34 cellular contexts compared by ENCODE assay signal in genomic region chr12:67141405-67142018, GRCh38.
A peak's percentile ranks its signal among the peaks of the same experiment; 100 is the strongest.
DNase-seq lines count a peak whose midpoint lies in the region; ATAC-seq and TF ChIP-seq lines count a peak whose summit lies in the region.
"Had no signal": no experiment of that assay in that cellular context is flagged by ENCODE, and none has a peak within 500 bp of the region (broad histone marks: within the 10 kb centered on the region; RNA-seq: fewer than 3 reads in every experiment).

No MANE protein-coding gene starts in this region.

- no peaks in the 10 kb centered on the region for H4K20me1 ChIP-seq in neural progenitor cell (ENCODE audit: low read depth)

- no peaks in the 10 kb centered on the region for H3K27me3 ChIP-seq in H7 (ENCODE audit: control insufficient read depth, insufficient read depth, low read length)
- no peaks in the 10 kb centered on the region for H3K27me3 ChIP-seq in neural progenitor cell
- H3K27me3 ChIP-seq in testis: no peaks in the 10 kb centered on the region
- H3K27me3 ChIP-seq: esophagus muscularis mucosa, sigmoid colon, suprapubic skin, upper lobe of right lung had no signal

- no peaks in the 10 kb centered on the region for H3K9me3 ChIP-seq in neural progenitor cell (ENCODE audit: low read depth)
- H3K9me3 ChIP-seq in testis: no peaks in the 10 kb centered on the region
- H3K9me3 ChIP-seq: esophagus muscularis mucosa, lower lobe of right lung, sigmoid colon, suprapubic skin, upper lobe of right lung had no signal

- H3K4me1 ChIP-seq in neural progenitor cell (peaks cover 13% of the 10 kb centered on the region), testis (no peaks in the 10 kb centered on the region)
- H3K4me1 ChIP-seq: esophagus muscularis mucosa, lower lobe of right lung, sigmoid colon, suprapubic skin, upper lobe of right lung had no signal

- 83 to 92% methylated on average over 1 of the region's 1 CpG for WGBS in testis, 2 donors

- no peak overlapping the region for H3K9ac ChIP-seq in neural progenitor cell

- H3K36me3 ChIP-seq in H7 (replicated peaks; ENCODE audit: control insufficient read depth, insufficient read depth, low read length) (no peaks in the 10 kb centered on the region), neural progenitor cell (no peaks in the 10 kb centered on the region), testis (ENCODE audit: low read depth, missing control alignments) (no peaks in the 10 kb centered on the region)
- H3K36me3 ChIP-seq: esophagus muscularis mucosa, lower lobe of right lung, sigmoid colon, suprapubic skin, upper lobe of right lung had no signal

- no peak overlapping the region for H3K4me3 Mint-ChIP-seq in activated CD4-positive, alpha-beta T cell treated with anti-CD3 and anti-CD28 coated beads for 36 hours
- H3K4me3 Mint-ChIP-seq in activated CD4-positive, alpha-beta T cell treated with anti-CD3 and anti-CD28 coated beads, Interleukin-2, amount 10 ng/mL, durations not matched to agents 24 days and 14 days: no peak overlapping the region
- no peak overlapping the region for H3K4me3 Mint-ChIP-seq in neural progenitor cell
- H3K4me3 Mint-ChIP-seq: brain; CD4-positive, CD25-positive, alpha-beta regulatory T cell; naive thymus-derived CD4-positive, alpha-beta T cell; stimulated activated naive B cell treated with anti-CD40 and anti-IgM and Interleukin-4, amounts not matched to agents 10 μg/mL and 1 μg/mL and 100 μg/mL, for 72 hours; T-helper 17 cell had no signal

- peak overlapping the region; percentile 84 for H2AFZ ChIP-seq in neural progenitor cell (replicated peaks)

- POLR2A ChIA-PET in activated CD4-positive, alpha-beta T cell treated with anti-CD3 and anti-CD28 coated beads for 36 hours (lab: Charles Lee): no interaction called here

- no peak overlapping the region for H3K27ac ChIP-seq in neural progenitor cell
- no peak overlapping the region for H3K27ac ChIP-seq in testis
- H3K27ac ChIP-seq: esophagus muscularis mucosa, lower lobe of right lung, sigmoid colon, suprapubic skin, upper lobe of right lung had no signal

- CTCF ChIA-PET in activated CD4-positive, alpha-beta T cell treated with anti-CD3 and anti-CD28 coated beads for 36 hours (lab: Charles Lee): interaction anchor here (0.8 to 1.7 kb wide), 4 partner anchors 17 to 115 kb away, joined by 3 to 4 read pairs (median 4); no protein-coding TSS in a partner anchor

- DNase-seq in activated CD4-positive, alpha-beta T cell treated with anti-CD3 and anti-CD28 coated beads for 36 hours: peak; percentile 49
- no peak for DNase-seq in activated CD4-positive, alpha-beta T cell treated with anti-CD3 and anti-CD28 coated beads, Interleukin-2, amount 10 ng/mL, durations not matched to agents 24 days and 14 days
- DNase-seq in H7 (peak; percentile 4), NCI-H69 (lab: John Stamatoyannopoulos, UW) (peak; percentile 5), neural progenitor cell (ENCODE audit: low spot score) (peak; percentile 28), KBM-7 (no peak), testis (no peak), cortex of kidney (lab: John Stamatoyannopoulos, UW) (no peak)
- DNase-seq: activated CD4-positive, CD25-positive, alpha-beta regulatory T cell treated with anti-CD3 and anti-CD28 coated beads, Interleukin-2, amount 50 U/mL, for 72 hours; activated naive CD4-positive, alpha-beta T cell; amniotic stem cell; Calu3; CD4-positive, CD25-positive, alpha-beta regulatory T cell; cerebellar nuclear complex; DND-41; foreskin fibroblast; GF-D8; lower lobe of right lung; naive thymus-derived CD4-positive, alpha-beta T cell; NCI-H1092; NCI-H1694 treated with DMSO at 0.1 percent for 48 hours; NCI-H345; nucleus accumbens; Right ventricle myocardium superior; sigmoid colon; stimulated activated CD4-positive, alpha-beta T cell treated with anti-CD3 and anti-CD28 coated beads, Interleukin-12 subunit alpha, Interleukin-12 subunit beta, amount 100 ng/mL, for 4 hours; stimulated activated naive B cell treated with anti-CD40 and anti-IgM and Interleukin-4, amounts not matched to agents 10 μg/mL and 1 μg/mL and 100 μg/mL, for 72 hours; T-helper 17 cell; upper lobe of right lung had no signal

- ATAC-seq in activated CD4-positive, alpha-beta T cell treated with anti-CD3 and anti-CD28 coated beads for 36 hours: peak; percentile 99
- ATAC-seq: lower lobe of right lung; naive thymus-derived CD4-positive, alpha-beta T cell; Panc1; SK-N-SH treated with all-trans-retinoic acid at 6 μM for 48 hours; stimulated activated naive B cell treated with anti-CD40 and anti-IgM and Interleukin-4, amounts not matched to agents 10 μg/mL and 1 μg/mL and 100 μg/mL, for 72 hours; T-helper 17 cell; upper lobe of right lung had no signal

- intact Hi-C loops in activated CD4-positive, alpha-beta T cell treated with anti-CD3 and anti-CD28 coated beads for 36 hours (cut with DNase I, micrococcal nuclease): loop anchor here in 1 of 2 experiments (5.0 kb wide), 1 partner anchor 114 kb away; no protein-coding TSS in a partner anchor
- intact Hi-C loops in activated CD4-positive, alpha-beta T cell treated with anti-CD3 and anti-CD28 coated beads, Interleukin-2, amount 10 ng/mL, durations not matched to agents 24 days and 14 days (cut with micrococcal nuclease): no loop called here
- intact Hi-C loops in testis (cut with DNase I; ENCODE audit: low total_unique reads): no loop called here

- in situ Hi-C loops in KBM-7 (cut with MboI; ENCODE audit: low pct_unique_long_range_greater_than_20kb, low sequenced_read_pairs): no loop called here

- H3K4me3 ChIP-seq in H7 (ENCODE audit: insufficient read depth, low read depth, low read length) (no peak overlapping the region), neural progenitor cell (no peak overlapping the region), testis (no peak overlapping the region)
- H3K4me3 ChIP-seq: esophagus muscularis mucosa, lower lobe of right lung, sigmoid colon, suprapubic skin, upper lobe of right lung had no signal

- H3F3A ChIP-seq in neural progenitor cell (ENCODE audit: low read depth): no peaks in the 10 kb centered on the region

- no peak overlapping the region for H3K27ac Mint-ChIP-seq in activated CD4-positive, alpha-beta T cell treated with anti-CD3 and anti-CD28 coated beads for 36 hours
- H3K27ac Mint-ChIP-seq in activated CD4-positive, alpha-beta T cell treated with anti-CD3 and anti-CD28 coated beads, Interleukin-2, amount 10 ng/mL, durations not matched to agents 24 days and 14 days: no peak overlapping the region
- H3K27ac Mint-ChIP-seq in neural progenitor cell: no peak overlapping the region
- H3K27ac Mint-ChIP-seq: brain; naive thymus-derived CD4-positive, alpha-beta T cell; stimulated activated naive B cell treated with anti-CD40 and anti-IgM and Interleukin-4, amounts not matched to agents 10 μg/mL and 1 μg/mL and 100 μg/mL, for 72 hours; T-helper 17 cell had no signal

- no peaks in the 10 kb centered on the region for H3K36me3 Mint-ChIP-seq in activated CD4-positive, alpha-beta T cell treated with anti-CD3 and anti-CD28 coated beads for 36 hours (ENCODE audit: low read depth)
- H3K36me3 Mint-ChIP-seq in activated CD4-positive, alpha-beta T cell treated with anti-CD3 and anti-CD28 coated beads, Interleukin-2, amount 10 ng/mL, durations not matched to agents 24 days and 14 days (ENCODE audit: low read depth): no peaks in the 10 kb centered on the region
- H3K36me3 Mint-ChIP-seq in neural progenitor cell: no peaks in the 10 kb centered on the region
- H3K36me3 Mint-ChIP-seq: brain; CD4-positive, CD25-positive, alpha-beta regulatory T cell; stimulated activated naive B cell treated with anti-CD40 and anti-IgM and Interleukin-4, amounts not matched to agents 10 μg/mL and 1 μg/mL and 100 μg/mL, for 72 hours had no signal

- H3K4me2 ChIP-seq in neural progenitor cell: peak overlapping the region; percentile 24

- TF ChIP-seq CTCF in neural progenitor cell (IDR thresholded peaks at IDR 0.05) (no peak), testis (IDR thresholded peaks at IDR 0.05) (no peak)

- H3K9me3 Mint-ChIP-seq in activated CD4-positive, alpha-beta T cell treated with anti-CD3 and anti-CD28 coated beads for 36 hours (ENCODE audit: low read depth): no peaks in the 10 kb centered on the region
- H3K9me3 Mint-ChIP-seq in activated CD4-positive, alpha-beta T cell treated with anti-CD3 and anti-CD28 coated beads, Interleukin-2, amount 10 ng/mL, durations not matched to agents 24 days and 14 days: no peaks in the 10 kb centered on the region
- no peaks in the 10 kb centered on the region for H3K9me3 Mint-ChIP-seq in neural progenitor cell
- H3K9me3 Mint-ChIP-seq: brain; naive thymus-derived CD4-positive, alpha-beta T cell; stimulated activated naive B cell treated with anti-CD40 and anti-IgM and Interleukin-4, amounts not matched to agents 10 μg/mL and 1 μg/mL and 100 μg/mL, for 72 hours had no signal

- no peak for TF ChIP-seq POLR2A in testis (IDR thresholded peaks at IDR 0.05)

- peaks cover 7% of the 10 kb centered on the region for H3K4me1 Mint-ChIP-seq in activated CD4-positive, alpha-beta T cell treated with anti-CD3 and anti-CD28 coated beads for 36 hours
- H3K4me1 Mint-ChIP-seq in activated CD4-positive, alpha-beta T cell treated with anti-CD3 and anti-CD28 coated beads, Interleukin-2, amount 10 ng/mL, durations not matched to agents 24 days and 14 days: no peaks in the 10 kb centered on the region
- H3K4me1 Mint-ChIP-seq in neural progenitor cell: peaks cover 5% of the 10 kb centered on the region
- H3K4me1 Mint-ChIP-seq: brain; CD4-positive, CD25-positive, alpha-beta regulatory T cell; naive thymus-derived CD4-positive, alpha-beta T cell; stimulated activated naive B cell treated with anti-CD40 and anti-IgM and Interleukin-4, amounts not matched to agents 10 μg/mL and 1 μg/mL and 100 μg/mL, for 72 hours; T-helper 17 cell had no signal

- H3K79me2 ChIP-seq in neural progenitor cell (ENCODE audit: low read depth): no peaks in the 10 kb centered on the region

- peaks cover 12% of the 10 kb centered on the region for H3K27me3 Mint-ChIP-seq in activated CD4-positive, alpha-beta T cell treated with anti-CD3 and anti-CD28 coated beads for 36 hours
- H3K27me3 Mint-ChIP-seq in activated CD4-positive, alpha-beta T cell treated with anti-CD3 and anti-CD28 coated beads, Interleukin-2, amount 10 ng/mL, durations not matched to agents 24 days and 14 days: peaks cover 5% of the 10 kb centered on the region
- no peaks in the 10 kb centered on the region for H3K27me3 Mint-ChIP-seq in neural progenitor cell (ENCODE audit: insufficient read depth, low read depth)

Comparison
In these comparisons a context has a peak if more than half of its experiments do, and no peak if none do; other contexts are left out.
1. DNase-seq: peak in activated CD4-positive, alpha-beta T cell treated with anti-CD3 and anti-CD28 coated beads for 36 hours (single experiment), H7 (single experiment), NCI-H69 (single experiment) and neural progenitor cell (single experiment); none in activated CD4-positive, alpha-beta T cell treated with anti-CD3 and anti-CD28 coated beads, Interleukin-2, amount 10 ng/mL, durations not matched to agents 24 days and 14 days (single experiment), KBM-7 (single experiment), testis (single experiment) and cortex of kidney (single experiment).